In the genomic region with DNA sequence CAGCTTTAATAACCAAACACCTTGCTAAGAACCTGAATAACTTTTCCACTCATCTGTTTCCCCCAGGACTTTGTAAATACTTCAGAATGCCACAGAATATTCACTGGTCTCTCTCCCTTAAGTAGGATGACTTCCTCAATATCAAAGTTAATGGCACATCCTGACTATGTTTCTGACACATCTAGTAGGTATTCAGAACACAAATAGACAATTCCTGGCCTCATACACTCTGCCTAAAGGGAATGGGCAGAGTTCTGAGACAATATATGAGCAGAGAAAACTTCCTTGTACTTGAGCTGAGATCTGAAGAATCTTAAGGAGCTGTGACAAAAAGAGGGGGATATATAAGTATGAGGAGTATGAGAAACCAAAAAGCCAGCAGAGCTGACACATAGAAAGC, we compare ENCODE assay signal across 11 cellular contexts. TPM values are rescaled to one million over a fixed set of nuclear protein-coding genes. Genes with fewer than 3 reads are reported as not detected.
DNase-seq lines count a peak whose midpoint lies in the region.
"Had no signal": no experiment of that assay in that cellular context is flagged by ENCODE, and none has a peak within 500 bp of the region (broad histone marks: within the 10 kb centered on the region; RNA-seq: fewer than 3 reads in every experiment).

No MANE protein-coding gene starts in this region.

- no peaks in the 10 kb centered on the region for H4K20me1 ChIP-seq in GM23248 (ENCODE audit: insufficient read depth)

- no peaks in the 10 kb centered on the region for H3K9me3 ChIP-seq in GM23248 (ENCODE audit: low read depth)
- H3K9me3 ChIP-seq: thyroid gland had no signal

- peaks cover 16% of the 10 kb centered on the region for H3K4me1 ChIP-seq in GM23248 (ENCODE audit: insufficient read depth)
- H3K4me1 ChIP-seq: thyroid gland had no signal

- H3K9ac ChIP-seq in GM23248 = peak overlapping the region; percentile 50

- H3F3A ChIP-seq in GM23248 (ENCODE audit: insufficient read depth) = peaks cover 29% of the 10 kb centered on the region

- H3K4me3 ChIP-seq in GM23248 = peak overlapping the region; percentile 25
- H3K4me3 ChIP-seq: thyroid gland had no signal

- H3K79me2 ChIP-seq in GM23248 (ENCODE audit: insufficient read depth) = peaks cover 92% of the 10 kb centered on the region

- in situ Hi-C loops in GM23248 (cut with MboI) = no loop called here

- H3K27me3 ChIP-seq in GM23248 (replicated peaks; ENCODE audit: insufficient read depth) = no peaks in the 10 kb centered on the region
- H3K27me3 ChIP-seq: thyroid gland had no signal

- H3K27ac ChIP-seq in GM23248 = peak overlapping the region; percentile 60
- H3K27ac ChIP-seq: thyroid gland had no signal

- H2AFZ ChIP-seq in GM23248 = peak overlapping the region; percentile 47; the same call in 1 of the 2 replicates

- peak; percentile 16 for DNase-seq in 8988T
- DNase-seq in GM23248 = peak; percentile 77
- peak; percentile 24 for DNase-seq in amniotic epithelial cell (ENCODE audit: low read depth)
- DNase-seq in glomerular visceral epithelial cell (ENCODE audit: extremely low spot score) = peak; percentile 75
- no peak for DNase-seq in DMS 273 treated with DMSO at 0.1 percent for 48 hours (lab: John Stamatoyannopoulos, UW)
- no peak for DNase-seq in HUDEP-2 (lab: John Stamatoyannopoulos, UW; ENCODE audit: unreplicated experiment in 76 of 76)
- DNase-seq in GOT3 (lab: John Stamatoyannopoulos, UW) = no peak
- DNase-seq in activated naive CD4-positive, alpha-beta T cell (lab: John Stamatoyannopoulos, UW) = no peak
- DNase-seq: activated effector memory CD4-positive, alpha-beta T cell treated with anti-CD3 and anti-CD28 coated beads, Interleukin-2, amount 50 U/mL, for 16 hours; NCI-H1417; thyroid gland had no signal

- H3K4me2 ChIP-seq in GM23248 (ENCODE audit: unreplicated experiment) = peak overlapping the region; percentile 57

- H3K36me3 ChIP-seq in GM23248 (ENCODE audit: low read depth) = 0 out of 2 replicates have a peak, but pooled peaks cover 5% of the 10 kb centered on the region
- H3K36me3 ChIP-seq: thyroid gland had no signal

- no peaks in the 10 kb centered on the region for H3K9me2 ChIP-seq in GM23248 (ENCODE audit: insufficient read depth)

RNA-seq across cellular contexts. Expression of gene ANKRD13C, which starts 34.8 kb away (rescaled TPM):
- 23.9 and 33.4 TPM in 2 replicates for total RNA-seq in GM23248 (2014; rRNA removed; shearing (Covaris generic))
- 28.6 and 29.2 TPM in 2 replicates for polyA plus RNA-seq in GM23248 (2016; fragmentation: Nextera tagmentation; extraction: Ambion mirVana)

Comparison
In these comparisons a context has a peak if more than half of its experiments do, and no peak if none do; other contexts are left out.
1. DNase-seq: peak in 8988T (single experiment), GM23248 (single experiment), amniotic epithelial cell (single experiment) and glomerular visceral epithelial cell (single experiment); none in DMS 273 treated with DMSO at 0.1 percent for 48 hours (single experiment), HUDEP-2 (0 of 76), GOT3 (single experiment) and activated naive CD4-positive, alpha-beta T cell (0 of 4).